ENCODE assay signal across 8 cellular contexts in the genomic region with DNA sequence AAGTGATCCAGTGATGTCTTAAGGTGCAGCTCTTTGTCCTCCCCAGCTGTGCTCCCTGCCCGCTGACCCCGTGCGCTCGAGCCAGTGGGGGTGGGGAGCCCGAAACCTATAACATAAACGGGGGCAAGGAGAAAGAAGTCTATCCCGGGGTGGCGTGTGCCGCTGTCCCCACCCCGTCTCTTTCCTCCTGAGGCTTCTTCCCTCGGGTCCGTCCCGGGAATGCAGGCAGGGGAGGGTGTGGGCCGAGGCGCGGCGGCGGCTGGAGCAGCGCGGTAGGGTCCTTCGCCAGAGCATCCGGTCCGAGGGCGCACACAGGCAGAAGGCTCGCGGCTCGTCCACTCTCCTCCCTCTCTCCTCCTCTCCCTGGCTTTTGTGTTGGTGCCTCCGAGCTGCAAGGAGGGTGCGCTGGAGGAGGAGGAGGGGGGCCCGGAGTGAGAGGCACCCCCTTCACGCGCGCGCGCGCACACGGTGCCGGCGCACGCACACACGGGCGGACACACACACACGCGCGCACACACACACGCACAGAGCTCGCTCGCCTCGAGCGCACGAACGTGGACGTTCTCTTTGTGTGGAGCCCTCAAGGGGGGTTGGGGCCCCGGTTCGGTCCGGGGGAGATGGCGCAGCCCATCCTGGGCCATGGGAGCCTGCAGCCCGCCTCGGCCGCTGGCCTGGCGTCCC. TPM values are rescaled to one million over a fixed set of nuclear protein-coding genes. Genes with fewer than 3 reads are reported as not detected.
DNase-seq lines count a peak whose midpoint lies in the region; TF ChIP-seq lines count a peak whose summit lies in the region.

TSS of gene RAB33A (plus strand) at position 517 of the 681 bp plus-strand sequence. CDS start at position 618, 101 bp downstream.

- H3K9me3 ChIP-seq in MG63 (no peaks in the 10 kb centered on the region), endodermal cell (ENCODE audit: control insufficient read depth, low read length) (no peaks in the 10 kb centered on the region)

- no peak within 1 kb of the TSS for H3K9ac ChIP-seq in endodermal cell (ENCODE audit: extremely low read depth, low read length, poor library complexity, severe bottlenecking)

- H3K27me3 Mint-ChIP-seq in activated CD4-positive, alpha-beta memory T cell treated with anti-CD3 and anti-CD28 coated beads for 36 hours: no peaks in the 10 kb centered on the region
- H3K27me3 Mint-ChIP-seq in endodermal cell (ENCODE audit: insufficient read depth): peaks cover 46% of the 10 kb centered on the region

- H3K4me1 ChIP-seq in endodermal cell (ENCODE audit: control insufficient read depth, insufficient read depth, low read length): no peaks in the 10 kb centered on the region

- H3K27ac ChIP-seq in endodermal cell (ENCODE audit: low read depth, low read length) (peak within 1 kb of the TSS; percentile 80), substantia nigra (ENCODE audit: low read depth, low read length, poor library complexity, severe bottlenecking) (peak within 1 kb of the TSS; percentile 96)

- intact Hi-C loops in activated CD4-positive, alpha-beta memory T cell treated with anti-CD3 and anti-CD28 coated beads for 36 hours (cut with micrococcal nuclease): loop anchor here (2.0 to 10.0 kb wide), 5 partner anchors 41 to 567 kb away; partner anchors contain the start of genes ELF4 and ZNF280C

- POLR2A ChIA-PET in activated CD4-positive, alpha-beta memory T cell treated with anti-CD3 and anti-CD28 coated beads for 36 hours (lab: Charles Lee): interaction anchor here (1.3 to 1.9 kb wide), 6 partner anchors 15 to 89 kb away, joined by 5 to 7 read pairs (median 5); no protein-coding TSS in a partner anchor

- H3K27ac Mint-ChIP-seq in activated CD4-positive, alpha-beta memory T cell treated with anti-CD3 and anti-CD28 coated beads for 36 hours: peak within 1 kb of the TSS; percentile 95
- H3K27ac Mint-ChIP-seq in endodermal cell: no peak within 1 kb of the TSS

- no peak for TF ChIP-seq CTCF in endodermal cell (conservative IDR thresholded peaks at IDR 0.05)

- H3K36me3 Mint-ChIP-seq in activated CD4-positive, alpha-beta memory T cell treated with anti-CD3 and anti-CD28 coated beads for 36 hours: peaks cover 2% of the 10 kb centered on the region
- H3K36me3 Mint-ChIP-seq in endodermal cell (ENCODE audit: low read depth): no peaks in the 10 kb centered on the region

- H3K4me3 Mint-ChIP-seq in activated CD4-positive, alpha-beta memory T cell treated with anti-CD3 and anti-CD28 coated beads for 36 hours: peak within 1 kb of the TSS; percentile 89
- peak within 1 kb of the TSS; percentile 54 for H3K4me3 Mint-ChIP-seq in endodermal cell

- 3% methylated on average over 53 of the region's 61 CpGs; no CpG with 5 or more reads in 1 of the 2 experiments for WGBS in endodermal cell (ENCODE audit: insufficient coverage in 1 of 2, insufficient read length in 1 of 2), 2 experiments

- H3K4me3 ChIP-seq in MG63: peak within 1 kb of the TSS; percentile 32
- peak within 1 kb of the TSS; percentile 69 for H3K4me3 ChIP-seq in endodermal cell (ENCODE audit: low read length)

- CTCF ChIA-PET in activated CD4-positive, alpha-beta memory T cell treated with anti-CD3 and anti-CD28 coated beads for 36 hours (lab: Charles Lee): interaction anchor here (0.7 to 2.2 kb wide), 3 partner anchors 89 to 93 kb away, joined by 3 to 6 read pairs (median 4); no protein-coding TSS in a partner anchor

- H3K9me3 Mint-ChIP-seq in activated CD4-positive, alpha-beta memory T cell treated with anti-CD3 and anti-CD28 coated beads for 36 hours: no peaks in the 10 kb centered on the region
- H3K9me3 Mint-ChIP-seq in endodermal cell: peaks cover 40% of the 10 kb centered on the region

- peaks cover 33% of the 10 kb centered on the region for H3K4me1 Mint-ChIP-seq in activated CD4-positive, alpha-beta memory T cell treated with anti-CD3 and anti-CD28 coated beads for 36 hours (ENCODE audit: low read depth)
- peaks cover 6% of the 10 kb centered on the region for H3K4me1 Mint-ChIP-seq in endodermal cell

- H3K27me3 ChIP-seq in MG63 (no peaks in the 10 kb centered on the region), endodermal cell (ENCODE audit: control insufficient read depth, insufficient read depth, low read length, poor library complexity, severe bottlenecking) (peaks cover 36% of the 10 kb centered on the region)

- H3K36me3 ChIP-seq in MG63: no peaks in the 10 kb centered on the region
- no peaks in the 10 kb centered on the region for H3K36me3 ChIP-seq in endodermal cell (ENCODE audit: control insufficient read depth, insufficient read depth, low read length)

- peak; percentile 40 for DNase-seq in NCI-H510A treated with DMSO at 0.1 percent for 48 hours (lab: John Stamatoyannopoulos, UW)
- DNase-seq in NCI-H510A (lab: John Stamatoyannopoulos, UW): no peak
- DNase-seq in MG63: no peak
- peak; percentile 58 for DNase-seq in activated CD4-positive, alpha-beta memory T cell treated with anti-CD3 and anti-CD28 coated beads for 36 hours
- peak; percentile 75 for DNase-seq in endodermal cell
- DNase-seq in midbrain (lab: John Stamatoyannopoulos, UW): peak; percentile 67
- peak in 48 of 49 donors; percentile 4 to 76 (median 50) for DNase-seq in substantia nigra (lab: John Stamatoyannopoulos, UW)
- no peak for DNase-seq in HCEC 1CT

RNA-seq across cellular contexts. Expression of gene RAB33A, which starts in this region (rescaled TPM):
- not detected in 2 replicates for total RNA-seq in MG63 (2014; rRNA removed; shearing (Covaris generic); ENCODE audit: low replicate concordance)
- total RNA-seq in activated CD4-positive, alpha-beta memory T cell treated with anti-CD3 and anti-CD28 coated beads for 36 hours: 10 to 100 TPM; 29.6 to 30.1 TPM
- not detected for total RNA-seq in endodermal cell
- 10.5 TPM for polyA plus RNA-seq in endodermal cell (2013, experiment 1 of 2)
- polyA plus RNA-seq in endodermal cell (2013, experiment 2 of 2): 11.6 TPM

Comparison
In these comparisons a context has a peak if more than half of its experiments do, and no peak if none do; other contexts are left out.
1. RNA of gene RAB33A (total RNA-seq): 29.6 to 30.1 TPM in activated CD4-positive, alpha-beta memory T cell treated with anti-CD3 and anti-CD28 coated beads for 36 hours; not detected in endodermal cell and not detected in MG63; every median in the first group is over 10 times any median in the second.
2. DNase-seq: peak in NCI-H510A treated with DMSO at 0.1 percent for 48 hours (single experiment), activated CD4-positive, alpha-beta memory T cell treated with anti-CD3 and anti-CD28 coated beads for 36 hours (single experiment), endodermal cell (single experiment), midbrain (single experiment) and substantia nigra (48 of 49); none in NCI-H510A (single experiment), MG63 (single experiment) and HCEC 1CT (single experiment).